In the genomic region with DNA sequence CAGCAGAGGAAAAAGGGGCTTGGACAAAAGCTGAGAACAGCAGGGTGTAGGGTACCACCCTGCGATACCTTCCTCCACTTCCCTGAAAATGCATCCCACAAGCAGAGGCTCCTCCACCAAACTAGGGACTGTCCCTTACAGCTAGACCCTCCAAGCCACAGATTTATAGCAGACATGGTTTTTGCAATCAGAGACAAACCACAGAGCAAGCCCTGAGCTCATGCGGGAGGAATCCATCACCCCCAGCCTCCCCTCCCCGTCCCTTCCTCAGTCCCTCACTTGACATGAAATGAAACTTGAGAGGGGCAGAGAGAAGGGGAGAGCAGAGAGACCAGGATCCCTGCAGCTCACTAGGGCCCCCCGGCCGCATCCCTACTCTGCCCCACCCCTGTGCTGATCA, we compare ENCODE assay signal across 17 cellular contexts.
DNase-seq lines count a peak whose midpoint lies in the region; ATAC-seq, FAIRE-seq and TF ChIP-seq lines count a peak whose summit lies in the region.
"Had no signal": no experiment of that assay in that cellular context is flagged by ENCODE, and none has a peak within 500 bp of the region (broad histone marks: within the 10 kb centered on the region; RNA-seq: fewer than 3 reads in every experiment).

No MANE protein-coding gene starts in this region.

- no peak for TF ChIP-seq CTCF in brain (conservative IDR thresholded peaks at IDR 0.05)
- TF ChIP-seq CTCF in mesothelial cell of epicardium (IDR thresholded peaks at IDR 0.05; ENCODE audit: unreplicated experiment), result no peak

- H3K9me3 Mint-ChIP-seq in activated CD8-positive, alpha-beta memory T cell treated with anti-CD3 and anti-CD28 coated beads, Interleukin-2, amount 10 ng/mL, durations not matched to agents 7 days and 5 days (ENCODE audit: low read depth), result no peaks in the 10 kb centered on the region
- H3K9me3 Mint-ChIP-seq in brain, result no peaks in the 10 kb centered on the region
- H3K9me3 Mint-ChIP-seq in mesothelial cell of epicardium, result no peaks in the 10 kb centered on the region
- H3K9me3 Mint-ChIP-seq: stimulated activated naive B cell treated with anti-CD40 and anti-IgM and Interleukin-4, amounts not matched to agents 10 μg/mL and 1 μg/mL and 100 μg/mL, for 72 hours had no signal

- no peak for FAIRE-seq in urothelium cell line (lab: Jason Lieb, UNC)
- FAIRE-seq: A549 had no signal

- no peaks in the 10 kb centered on the region for H3K36me3 Mint-ChIP-seq in activated CD8-positive, alpha-beta memory T cell treated with anti-CD3 and anti-CD28 coated beads, Interleukin-2, amount 10 ng/mL, durations not matched to agents 7 days and 5 days
- H3K36me3 Mint-ChIP-seq in brain, result no peaks in the 10 kb centered on the region
- no peaks in the 10 kb centered on the region for H3K36me3 Mint-ChIP-seq in mesothelial cell of epicardium
- H3K36me3 Mint-ChIP-seq: stimulated activated naive B cell treated with anti-CD40 and anti-IgM and Interleukin-4, amounts not matched to agents 10 μg/mL and 1 μg/mL and 100 μg/mL, for 72 hours had no signal

- DNase-seq in activated CD8-positive, alpha-beta memory T cell treated with anti-CD3 and anti-CD28 coated beads, Interleukin-2, amount 10 ng/mL, durations not matched to agents 7 days and 5 days, result no peak
- DNase-seq in activated CD8-positive, alpha-beta memory T cell treated with anti-CD3 and anti-CD28 coated beads, Interleukin-2, amount 50 U/mL, for 4 hours, result no peak
- no peak for DNase-seq in mesothelial cell of epicardium (ENCODE audit: low spot score in 2 of 2, unreplicated experiment in 2 of 2)
- DNase-seq in urothelium cell line (ENCODE audit: low spot score), result peak; percentile 26
- no peak for DNase-seq in stimulated activated CD4-positive, alpha-beta T cell treated with anti-CD3 and anti-CD28 coated beads, Interleukin-4, amount 100 ng/mL, for 24 hours
- DNase-seq: head of caudate nucleus; NCI-H1694 treated with DMSO at 0.1 percent for 48 hours; NCI-H526 treated with DMSO at 0.1 percent for 48 hours; PC-3; stimulated activated CD4-positive, alpha-beta T cell treated with anti-CD3 and anti-CD28 coated beads, Interleukin-4, amount 100 ng/mL, for 1 hour; stimulated activated naive B cell treated with anti-CD40 and anti-IgM and Interleukin-4, amounts not matched to agents 10 μg/mL and 1 μg/mL and 100 μg/mL, for 72 hours had no signal

- H3K4me1 Mint-ChIP-seq in activated CD8-positive, alpha-beta memory T cell treated with anti-CD3 and anti-CD28 coated beads, Interleukin-2, amount 10 ng/mL, durations not matched to agents 7 days and 5 days, result peaks cover 62% of the 10 kb centered on the region
- peaks cover 98% of the 10 kb centered on the region for H3K4me1 Mint-ChIP-seq in brain
- peaks cover 75% of the 10 kb centered on the region for H3K4me1 Mint-ChIP-seq in mesothelial cell of epicardium

- no peak for ATAC-seq in activated CD8-positive, alpha-beta memory T cell treated with anti-CD3 and anti-CD28 coated beads, Interleukin-2, amount 10 ng/mL, durations not matched to agents 7 days and 5 days
- ATAC-seq in GM18517 (IDR thresholded peaks at IDR 0.05; ENCODE audit: unreplicated experiment) (no peak), GM18511 (IDR thresholded peaks at IDR 0.05; ENCODE audit: unreplicated experiment) (no peak)
- ATAC-seq: A549; left lobe of liver; PC-3; right cardiac atrium; stimulated activated naive B cell treated with anti-CD40 and anti-IgM and Interleukin-4, amounts not matched to agents 10 μg/mL and 1 μg/mL and 100 μg/mL, for 72 hours had no signal

- H3K4me3 Mint-ChIP-seq in activated CD8-positive, alpha-beta memory T cell treated with anti-CD3 and anti-CD28 coated beads, Interleukin-2, amount 10 ng/mL, durations not matched to agents 7 days and 5 days, result no peak overlapping the region
- no peak overlapping the region for H3K4me3 Mint-ChIP-seq in brain
- H3K4me3 Mint-ChIP-seq in mesothelial cell of epicardium, result no peak overlapping the region
- H3K4me3 Mint-ChIP-seq: stimulated activated naive B cell treated with anti-CD40 and anti-IgM and Interleukin-4, amounts not matched to agents 10 μg/mL and 1 μg/mL and 100 μg/mL, for 72 hours had no signal

- peak overlapping the region; percentile 18 for H3K27ac Mint-ChIP-seq in activated CD8-positive, alpha-beta memory T cell treated with anti-CD3 and anti-CD28 coated beads, Interleukin-2, amount 10 ng/mL, durations not matched to agents 7 days and 5 days
- H3K27ac Mint-ChIP-seq in brain (peak overlapping the region in 3 of 5 experiments; percentile 20 to 91 (median 31)), mesothelial cell of epicardium (peak overlapping the region; percentile 51)
- H3K27ac Mint-ChIP-seq: stimulated activated naive B cell treated with anti-CD40 and anti-IgM and Interleukin-4, amounts not matched to agents 10 μg/mL and 1 μg/mL and 100 μg/mL, for 72 hours had no signal

- CTCF ChIA-PET in activated CD8-positive, alpha-beta memory T cell treated with anti-CD3 and anti-CD28 coated beads, Interleukin-2, amount 10 ng/mL, durations not matched to agents 7 days and 5 days (lab: Charles Lee), result interaction anchor here (1.7 kb wide), 1 partner anchor 19 kb away, joined by 4 read pairs; no protein-coding TSS in a partner anchor

- H3K27me3 Mint-ChIP-seq in activated CD8-positive, alpha-beta memory T cell treated with anti-CD3 and anti-CD28 coated beads, Interleukin-2, amount 10 ng/mL, durations not matched to agents 7 days and 5 days, result no peaks in the 10 kb centered on the region
- no peaks in the 10 kb centered on the region for H3K27me3 Mint-ChIP-seq in brain
- H3K27me3 Mint-ChIP-seq in mesothelial cell of epicardium (ENCODE audit: low read depth), result no peaks in the 10 kb centered on the region
- H3K27me3 Mint-ChIP-seq: stimulated activated naive B cell treated with anti-CD40 and anti-IgM and Interleukin-4, amounts not matched to agents 10 μg/mL and 1 μg/mL and 100 μg/mL, for 72 hours had no signal
